In genomic region chr18:79911009-79911870, GRCh38 we compare ENCODE assay signal across 14 cellular contexts. TPM values are rescaled to one million over a fixed set of nuclear protein-coding genes. Genes with fewer than 3 reads are reported as not detected.
DNase-seq lines count a peak whose midpoint lies in the region; ATAC-seq and TF ChIP-seq lines count a peak whose summit lies in the region.
"Had no signal": no experiment of that assay in that cellular context is flagged by ENCODE, and none has a peak within 500 bp of the region (broad histone marks: within the 10 kb centered on the region; RNA-seq: fewer than 3 reads in every experiment).

No MANE protein-coding gene starts in this region.

- ATAC-seq in natural killer cell (no peak), T-helper 17 cell (no peak)
- no peak for ATAC-seq in natural killer cell treated with Interleukin-12 subunit alpha and Interleukin-12 subunit beta and Interleukin-15 and Interleukin-18, amount 100 ng/mL, for 72 hours
- ATAC-seq: stimulated activated naive B cell treated with anti-CD40 and anti-IgM and Interleukin-4, amounts not matched to agents 10 μg/mL and 1 μg/mL and 100 μg/mL, for 72 hours had no signal

- no peaks in the 10 kb centered on the region for H3K27me3 Mint-ChIP-seq in natural killer cell (ENCODE audit: low read depth in 2 of 2)
- H3K27me3 Mint-ChIP-seq in natural killer cell treated with Interleukin-12 subunit alpha and Interleukin-12 subunit beta and Interleukin-15 and Interleukin-18, amount 100 ng/mL, for 72 hours = no peaks in the 10 kb centered on the region
- H3K27me3 Mint-ChIP-seq in mesothelial cell of epicardium (ENCODE audit: low read depth) = no peaks in the 10 kb centered on the region
- no peaks in the 10 kb centered on the region for H3K27me3 Mint-ChIP-seq in T-helper 17 cell
- no peaks in the 10 kb centered on the region for H3K27me3 Mint-ChIP-seq in CD4-positive, alpha-beta memory T cell
- H3K27me3 Mint-ChIP-seq: CD8-positive, alpha-beta memory T cell; IgD-negative memory B cell; stimulated activated naive B cell treated with anti-CD40 and anti-IgM and Interleukin-4, amounts not matched to agents 10 μg/mL and 1 μg/mL and 100 μg/mL, for 72 hours had no signal

- no peak overlapping the region for H3K27ac Mint-ChIP-seq in natural killer cell
- H3K27ac Mint-ChIP-seq in natural killer cell treated with Interleukin-12 subunit alpha and Interleukin-12 subunit beta and Interleukin-15 and Interleukin-18, amount 100 ng/mL, for 72 hours = no peak overlapping the region
- no peak overlapping the region for H3K27ac Mint-ChIP-seq in mesothelial cell of epicardium
- H3K27ac Mint-ChIP-seq in T-helper 17 cell = no peak overlapping the region
- H3K27ac Mint-ChIP-seq in CD4-positive, alpha-beta memory T cell = no peak overlapping the region
- H3K27ac Mint-ChIP-seq: activated naive CD4-positive, alpha-beta T cell treated with anti-CD3 and anti-CD28 coated beads for 36 hours; stimulated activated naive B cell treated with anti-CD40 and anti-IgM and Interleukin-4, amounts not matched to agents 10 μg/mL and 1 μg/mL and 100 μg/mL, for 72 hours had no signal

- DNase-seq in natural killer cell (peak; percentile 13), osteoblast (ENCODE audit: insufficient read length, low spot score, missing footprints) (peak; percentile 35), vagina (ENCODE audit: extremely low spot score in 2 of 2) (peak; percentile 77 to 92), mesothelial cell of epicardium (ENCODE audit: low spot score in 2 of 2, unreplicated experiment in 2 of 2) (no peak), T-helper 17 cell (no peak)
- DNase-seq in natural killer cell treated with Interleukin-12 subunit alpha and Interleukin-12 subunit beta and Interleukin-15 and Interleukin-18, amount 100 ng/mL, for 72 hours (ENCODE audit: low spot score) = no peak
- no peak for DNase-seq in CD4-positive, alpha-beta memory T cell
- DNase-seq: activated naive CD4-positive, alpha-beta T cell treated with anti-CD3 and anti-CD28 coated beads for 36 hours; CD8-positive, alpha-beta memory T cell; effector CD4-positive, alpha-beta T cell; stimulated activated naive B cell treated with anti-CD40 and anti-IgM and Interleukin-4, amounts not matched to agents 10 μg/mL and 1 μg/mL and 100 μg/mL, for 72 hours had no signal

- POLR2A ChIA-PET in CD4-positive, alpha-beta memory T cell (lab: Charles Lee; ENCODE audit: partially characterized antibody) = no interaction called here

- TF ChIP-seq CTCF in natural killer cell (IDR thresholded peaks at IDR 0.05) (no peak), osteoblast (IDR thresholded peaks at IDR 0.05; ENCODE audit: extremely low read depth, low read depth, low read length) (no peak), vagina (IDR thresholded peaks at IDR 0.05) (no peak), mesothelial cell of epicardium (IDR thresholded peaks at IDR 0.05; ENCODE audit: unreplicated experiment) (no peak)

- H2AFZ ChIP-seq in osteoblast (ENCODE audit: low read length) = no peak overlapping the region

- H3K9me3 Mint-ChIP-seq in natural killer cell (peaks cover 0 to 2% of the 10 kb centered on the region in 2 donors), mesothelial cell of epicardium (peaks cover 21% of the 10 kb centered on the region)
- no peaks in the 10 kb centered on the region for H3K9me3 Mint-ChIP-seq in natural killer cell treated with Interleukin-12 subunit alpha and Interleukin-12 subunit beta and Interleukin-15 and Interleukin-18, amount 100 ng/mL, for 72 hours
- peaks cover 0 to 2% (median 0%) of the 10 kb centered on the region in 8 donors for H3K9me3 Mint-ChIP-seq in CD4-positive, alpha-beta memory T cell
- H3K9me3 Mint-ChIP-seq: activated naive CD4-positive, alpha-beta T cell treated with anti-CD3 and anti-CD28 coated beads for 36 hours; CD8-positive, alpha-beta memory T cell had no signal

- H3K36me3 ChIP-seq in iPS-15b (ENCODE audit: control insufficient read depth, insufficient read depth, low read length) = peaks cover 3% of the 10 kb centered on the region
- H3K36me3 ChIP-seq in osteoblast (ENCODE audit: insufficient read depth, low read length) = no peaks in the 10 kb centered on the region
- H3K36me3 ChIP-seq in vagina = peaks cover 0 to 4% of the 10 kb centered on the region in 2 donors
- H3K36me3 ChIP-seq in CD4-positive, alpha-beta memory T cell (ENCODE audit: insufficient read depth, low read length) = no peaks in the 10 kb centered on the region

- H3K4me1 ChIP-seq in iPS-15b (ENCODE audit: control insufficient read depth, insufficient read depth, low read length) = no peaks in the 10 kb centered on the region
- no peaks in the 10 kb centered on the region for H3K4me1 ChIP-seq in osteoblast (ENCODE audit: insufficient read depth, low read length)
- peaks cover 8% of the 10 kb centered on the region for H3K4me1 ChIP-seq in vagina
- no peaks in the 10 kb centered on the region for H3K4me1 ChIP-seq in CD4-positive, alpha-beta memory T cell (ENCODE audit: insufficient read depth, low read length)
- H3K4me1 ChIP-seq: SJCRH30 had no signal

- intact Hi-C loops in natural killer cell (cut with micrococcal nuclease) (no loop called here), vagina (cut with DNase I) (no loop called here)
- intact Hi-C loops in CD4-positive, alpha-beta memory T cell (cut with micrococcal nuclease) = no loop called here

- H3K36me3 Mint-ChIP-seq in natural killer cell (peaks cover 8% of the 10 kb centered on the region), mesothelial cell of epicardium (peaks cover 56% of the 10 kb centered on the region), T-helper 17 cell (ENCODE audit: low read depth) (peaks cover 8% of the 10 kb centered on the region)
- H3K36me3 Mint-ChIP-seq in natural killer cell treated with Interleukin-12 subunit alpha and Interleukin-12 subunit beta and Interleukin-15 and Interleukin-18, amount 100 ng/mL, for 72 hours = peaks cover 17% of the 10 kb centered on the region
- H3K36me3 Mint-ChIP-seq in CD4-positive, alpha-beta memory T cell = peaks cover 26 to 33% of the 10 kb centered on the region in 2 donors

- H3K4me3 ChIP-seq in iPS-15b (ENCODE audit: low read depth, low read length) (peak overlapping the region; percentile 26), osteoblast (ENCODE audit: insufficient read depth, low read length) (no peak overlapping the region), vagina (no peak overlapping the region)
- no peak overlapping the region for H3K4me3 ChIP-seq in CD4-positive, alpha-beta memory T cell (ENCODE audit: low read length in 2 of 2)
- H3K4me3 ChIP-seq: SJCRH30 had no signal

- no peak overlapping the region for H3K4me3 Mint-ChIP-seq in natural killer cell
- H3K4me3 Mint-ChIP-seq in natural killer cell treated with Interleukin-12 subunit alpha and Interleukin-12 subunit beta and Interleukin-15 and Interleukin-18, amount 100 ng/mL, for 72 hours = no peak overlapping the region
- H3K4me3 Mint-ChIP-seq in mesothelial cell of epicardium = no peak overlapping the region
- H3K4me3 Mint-ChIP-seq in T-helper 17 cell = no peak overlapping the region
- H3K4me3 Mint-ChIP-seq in CD4-positive, alpha-beta memory T cell = no peak overlapping the region
- H3K4me3 Mint-ChIP-seq: activated naive CD4-positive, alpha-beta T cell treated with anti-CD3 and anti-CD28 coated beads for 36 hours; IgD-negative memory B cell; stimulated activated naive B cell treated with anti-CD40 and anti-IgM and Interleukin-4, amounts not matched to agents 10 μg/mL and 1 μg/mL and 100 μg/mL, for 72 hours had no signal

- H3K27ac ChIP-seq in osteoblast (ENCODE audit: low read depth, low read length) = no peak overlapping the region
- no peak overlapping the region for H3K27ac ChIP-seq in vagina
- H3K27ac ChIP-seq in CD4-positive, alpha-beta memory T cell (ENCODE audit: low read depth, low read length) = no peak overlapping the region
- H3K27ac ChIP-seq: SJCRH30 had no signal

- no peaks in the 10 kb centered on the region for H3K27me3 ChIP-seq in iPS-15b (ENCODE audit: control insufficient read depth, insufficient read depth, low read length)
- no peaks in the 10 kb centered on the region for H3K27me3 ChIP-seq in osteoblast (ENCODE audit: insufficient read depth, low read length)
- H3K27me3 ChIP-seq in vagina = no peaks in the 10 kb centered on the region
- H3K27me3 ChIP-seq in CD4-positive, alpha-beta memory T cell (ENCODE audit: insufficient read depth, low read length) = no peaks in the 10 kb centered on the region
- H3K27me3 ChIP-seq: SJCRH30 had no signal

- no peaks in the 10 kb centered on the region for H3K9me3 ChIP-seq in iPS-15b (ENCODE audit: control insufficient read depth, insufficient read depth, low read length)
- H3K9me3 ChIP-seq in osteoblast (ENCODE audit: low read depth, low read length) = no peaks in the 10 kb centered on the region
- no peaks in the 10 kb centered on the region for H3K9me3 ChIP-seq in vagina
- no peaks in the 10 kb centered on the region for H3K9me3 ChIP-seq in T-helper 17 cell (ENCODE audit: control insufficient read depth, low read length, poor library complexity, severe bottlenecking)
- H3K9me3 ChIP-seq in CD4-positive, alpha-beta memory T cell (ENCODE audit: control insufficient read depth in 1 of 2, low read length in 2 of 2) = no peaks in the 10 kb centered on the region
- H3K9me3 ChIP-seq: SJCRH30 had no signal

- peaks cover 15% of the 10 kb centered on the region for H4K20me1 ChIP-seq in osteoblast (ENCODE audit: insufficient read depth, low read length)

- no peak overlapping the region for H3K4me2 ChIP-seq in osteoblast (ENCODE audit: insufficient read depth, low read length)

- peaks cover 4 to 32% of the 10 kb centered on the region in 2 donors for H3K4me1 Mint-ChIP-seq in natural killer cell
- peaks cover 4 to 34% of the 10 kb centered on the region in 2 donors for H3K4me1 Mint-ChIP-seq in natural killer cell treated with Interleukin-12 subunit alpha and Interleukin-12 subunit beta and Interleukin-15 and Interleukin-18, amount 100 ng/mL, for 72 hours (ENCODE audit: low read depth in 2 of 2)
- H3K4me1 Mint-ChIP-seq in mesothelial cell of epicardium = no peaks in the 10 kb centered on the region
- peaks cover 11% of the 10 kb centered on the region for H3K4me1 Mint-ChIP-seq in T-helper 17 cell
- H3K4me1 Mint-ChIP-seq in CD4-positive, alpha-beta memory T cell = peaks cover 0 to 9% (median 4%) of the 10 kb centered on the region in 4 donors

- no peak for TF ChIP-seq POLR2A in vagina (IDR thresholded peaks at IDR 0.05)

- H3K9ac ChIP-seq in iPS-15b (ENCODE audit: low read depth, low read length) = no peak overlapping the region

- CTCF ChIA-PET in CD4-positive, alpha-beta memory T cell (lab: Charles Lee; ENCODE audit: partially characterized antibody) = no interaction called here

- H3K79me2 ChIP-seq in osteoblast (ENCODE audit: insufficient read depth, low read length) = peaks cover 8% of the 10 kb centered on the region

RNA-seq across cellular contexts. Expression of gene SLC66A2, which starts 40.2 kb away (rescaled TPM):
- total RNA-seq in natural killer cell (10 to 100 TPM; 51.2 to 62.4 (median 54.1) TPM), osteoblast (31.8 and 35.8 TPM in 2 replicates), vagina (32.2 TPM), mesothelial cell of epicardium (33.5 to 34.6 TPM (median 34.4 TPM) in 3 replicates), T-helper 17 cell (10 to 100 TPM; 43.6 to 56.9 TPM)
- 10 to 100 TPM; 23.8 to 28.1 TPM for total RNA-seq in natural killer cell treated with Interleukin-12 subunit alpha and Interleukin-12 subunit beta and Interleukin-15 and Interleukin-18, amount 100 ng/mL, for 72 hours
- 10 to 100 TPM; 26.0 to 26.4 TPM for total RNA-seq in CD4-positive, alpha-beta memory T cell
- polyA plus RNA-seq in CD4-positive, alpha-beta memory T cell = 10 to 100 TPM; 15.7 to 21.3 TPM

RNA-seq across cellular contexts. Expression of gene HSBP1L1, which starts 53.2 kb away (rescaled TPM):
- total RNA-seq in natural killer cell (10 to 100 TPM; 11.7 to 16.1 (median 13.8) TPM), osteoblast (9.4 and 11.2 TPM in 2 replicates), vagina (32.2 TPM), mesothelial cell of epicardium (31.8 to 35.4 TPM (median 33.9 TPM) in 3 replicates), T-helper 17 cell (10 to 100 TPM; 17.9 to 21.5 TPM)
- total RNA-seq in natural killer cell treated with Interleukin-12 subunit alpha and Interleukin-12 subunit beta and Interleukin-15 and Interleukin-18, amount 100 ng/mL, for 72 hours = 1 to 10 TPM; 1.2 to 6.2 TPM
- total RNA-seq in CD4-positive, alpha-beta memory T cell = 10 to 100 TPM; 30.7 to 34.8 TPM
- polyA plus RNA-seq in CD4-positive, alpha-beta memory T cell = 10 to 100 TPM; 12.7 to 18.2 TPM
- total RNA-seq: SJCRH30 had no signal

Comparison
In these comparisons a context has a peak if more than half of its experiments do, and no peak if none do; other contexts are left out.
1. DNase-seq: peak in natural killer cell (single experiment), osteoblast (single experiment) and vagina (2 of 2); none in natural killer cell treated with Interleukin-12 subunit alpha and Interleukin-12 subunit beta and Interleukin-15 and Interleukin-18, amount 100 ng/mL, for 72 hours (single experiment), mesothelial cell of epicardium (0 of 2), T-helper 17 cell (0 of 3) and CD4-positive, alpha-beta memory T cell (0 of 5).